ENCODE assay signal across 8 cellular contexts in the genomic region with DNA sequence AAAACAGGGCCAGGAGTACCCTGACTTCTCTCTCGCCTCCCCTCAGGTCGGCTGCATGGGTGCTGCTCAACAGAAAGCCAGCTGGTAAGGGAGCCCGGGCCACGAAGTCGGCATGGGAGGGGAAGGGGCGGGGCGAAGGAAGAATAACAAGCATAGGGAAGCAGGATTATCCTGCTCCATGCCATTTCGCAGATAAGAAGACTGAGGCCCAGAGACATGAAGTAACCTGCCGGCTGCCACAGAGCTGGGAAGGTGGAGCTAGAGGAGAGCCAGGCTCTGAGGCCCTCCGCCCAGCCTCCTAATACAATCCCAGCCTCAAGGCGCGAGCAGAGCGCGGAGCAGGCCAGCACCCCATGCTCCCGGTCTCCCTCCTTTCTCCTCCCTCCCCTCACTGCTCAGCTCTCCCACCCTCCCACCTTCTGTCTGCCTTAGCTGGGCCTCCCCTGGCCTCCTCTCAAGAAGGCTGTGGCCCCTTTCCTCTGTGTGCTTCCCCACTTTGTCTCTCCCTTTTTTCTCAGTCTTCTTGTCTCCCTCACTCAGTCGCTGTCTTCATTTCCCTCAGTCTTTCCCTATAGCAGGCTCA. TPM values are rescaled to one million over a fixed set of nuclear protein-coding genes. Genes with fewer than 3 reads are reported as not detected.
DNase-seq lines count a peak whose midpoint lies in the region; ATAC-seq and TF ChIP-seq lines count a peak whose summit lies in the region.

No MANE protein-coding gene starts in this region.

- H3K9me3 ChIP-seq in AG04450 (ENCODE audit: control insufficient read depth, insufficient read depth, low read length) (no peaks in the 10 kb centered on the region), Peyer's patch (no peaks in the 10 kb centered on the region), osteoblast (ENCODE audit: low read depth, low read length) (no peaks in the 10 kb centered on the region)

- DNase-seq in AG04450 (ENCODE audit: low read depth, low spot score), result no peak
- peak in 1 of 3 donors; percentile 58 for DNase-seq in Peyer's patch
- no peak for DNase-seq in epithelial cell of proximal tubule (ENCODE audit: low read depth)
- peak; percentile 92 for DNase-seq in osteoblast (ENCODE audit: insufficient read length, low spot score, missing footprints)
- DNase-seq in NCI-H1694 (lab: John Stamatoyannopoulos, UW), result no peak
- DNase-seq in stimulated activated CD4-positive, alpha-beta T cell treated with anti-CD3 and anti-CD28 coated beads, Interleukin-12 subunit alpha, Interleukin-12 subunit beta, amount 100 ng/mL, for 4 hours, result no peak
- DNase-seq in SW 1271 (lab: John Stamatoyannopoulos, UW), result no peak

- CTCF ChIA-PET in AG04450 (lab: Charles Lee), result interaction anchor here (1.5 to 1.6 kb wide), 2 partner anchors 26 to 28 kb away, joined by 4 to 8 read pairs; partner anchors contain the start of gene SMIM29

- peak overlapping the region; percentile 85 for H3K4me2 ChIP-seq in osteoblast (ENCODE audit: insufficient read depth, low read length)

- no peaks in the 10 kb centered on the region for H4K20me1 ChIP-seq in osteoblast (ENCODE audit: insufficient read depth, low read length)

- H3K27me3 ChIP-seq in AG04450 (ENCODE audit: control insufficient read depth, insufficient read depth, low read length) (no peaks in the 10 kb centered on the region), Peyer's patch (no peaks in the 10 kb centered on the region), osteoblast (ENCODE audit: insufficient read depth, low read length) (no peaks in the 10 kb centered on the region)

- H3K4me1 ChIP-seq in Peyer's patch (peaks cover 0 to 9% (median 7%) of the 10 kb centered on the region in 4 donors), osteoblast (ENCODE audit: insufficient read depth, low read length) (peaks cover 12% of the 10 kb centered on the region)

- H3K36me3 ChIP-seq in Peyer's patch (no peaks in the 10 kb centered on the region), osteoblast (ENCODE audit: insufficient read depth, low read length) (no peaks in the 10 kb centered on the region)

- H3K27ac ChIP-seq in AG04450 (ENCODE audit: low read depth, low read length) (peak overlapping the region; percentile 74), Peyer's patch (peak overlapping the region; percentile 42 to 97 (median 90)), osteoblast (ENCODE audit: low read depth, low read length) (peak overlapping the region; percentile 58)

- H2AFZ ChIP-seq in osteoblast (ENCODE audit: low read length), result peak overlapping the region; percentile 98

- H3K4me3 ChIP-seq in AG04450 (ENCODE audit: low read depth, low read length) (peak overlapping the region; percentile 32), Peyer's patch (peak overlapping the region in 2 of 4 donors; percentile 5 to 70), epithelial cell of proximal tubule (ENCODE audit: low read depth, low read length) (peak overlapping the region; percentile 28), osteoblast (ENCODE audit: insufficient read depth, low read length) (peak overlapping the region; percentile 80)

- peak; percentile 26 for ATAC-seq in GM21447 (IDR thresholded peaks at IDR 0.05; ENCODE audit: unreplicated experiment)

- H3K79me2 ChIP-seq in osteoblast (ENCODE audit: insufficient read depth, low read length), result no peaks in the 10 kb centered on the region

- TF ChIP-seq CTCF in AG04450 (IDR thresholded peaks at IDR 0.05; ENCODE audit: low read depth, low read length), result no peak
- no peak for TF ChIP-seq CTCF in Peyer's patch (IDR thresholded peaks at IDR 0.05)
- TF ChIP-seq CTCF in epithelial cell of proximal tubule (conservative IDR thresholded peaks at IDR 0.05; ENCODE audit: low read depth, low read length), result no peak
- TF ChIP-seq CTCF in osteoblast (IDR thresholded peaks at IDR 0.05; ENCODE audit: extremely low read depth, low read depth, low read length), result no peak

- TF ChIP-seq POLR2A in Peyer's patch (IDR thresholded peaks at IDR 0.05), result no peak

- POLR2A ChIA-PET in AG04450 (lab: Yijun Ruan, JAX), result interaction anchor here (0.5 to 1.7 kb wide), 7 partner anchors 10 to 281 kb away, joined by 3 to 11 read pairs (median 7); partner anchors contain the start of genes HMGA1 and SMIM29

RNA-seq across cellular contexts. Expression of gene HMGA1, which starts 13.2 kb away (rescaled TPM):
- polyA plus RNA-seq in AG04450 (2011; rRNA removed), result 142 and 197 TPM in 2 replicates
- polyA minus RNA-seq in AG04450 (2011; rRNA and poly(A)+ RNA removed), result 127 and 146 TPM in 2 replicates
- total RNA-seq in Peyer's patch, result 100 to 1,000 TPM in 1 of 4 donors, 10 to 100 TPM in 3; 71.3 to 102 (median 90.7) TPM
- 949 and 1,351 TPM in 2 replicates for total RNA-seq in epithelial cell of proximal tubule
- 59.4 and 82.8 TPM in 2 replicates for total RNA-seq in osteoblast

RNA-seq across cellular contexts. Expression of gene SMIM29, which starts 25.3 kb away (rescaled TPM):
- polyA plus RNA-seq in AG04450 (2011; rRNA removed), result 11.3 and 17.2 TPM in 2 replicates
- polyA minus RNA-seq in AG04450 (2011; rRNA and poly(A)+ RNA removed), result 12.6 and 16.0 TPM in 2 replicates
- 10 to 100 TPM in 3 of 4 donors, 1 to 10 TPM in 1; 8.9 to 30.5 (median 14.9) TPM for total RNA-seq in Peyer's patch
- 16.1 and 43.6 TPM in 2 replicates for total RNA-seq in epithelial cell of proximal tubule
- total RNA-seq in osteoblast, result 35.1 and 44.2 TPM in 2 replicates
